ENCODE assay signal across 7 cellular contexts in the genomic region with DNA sequence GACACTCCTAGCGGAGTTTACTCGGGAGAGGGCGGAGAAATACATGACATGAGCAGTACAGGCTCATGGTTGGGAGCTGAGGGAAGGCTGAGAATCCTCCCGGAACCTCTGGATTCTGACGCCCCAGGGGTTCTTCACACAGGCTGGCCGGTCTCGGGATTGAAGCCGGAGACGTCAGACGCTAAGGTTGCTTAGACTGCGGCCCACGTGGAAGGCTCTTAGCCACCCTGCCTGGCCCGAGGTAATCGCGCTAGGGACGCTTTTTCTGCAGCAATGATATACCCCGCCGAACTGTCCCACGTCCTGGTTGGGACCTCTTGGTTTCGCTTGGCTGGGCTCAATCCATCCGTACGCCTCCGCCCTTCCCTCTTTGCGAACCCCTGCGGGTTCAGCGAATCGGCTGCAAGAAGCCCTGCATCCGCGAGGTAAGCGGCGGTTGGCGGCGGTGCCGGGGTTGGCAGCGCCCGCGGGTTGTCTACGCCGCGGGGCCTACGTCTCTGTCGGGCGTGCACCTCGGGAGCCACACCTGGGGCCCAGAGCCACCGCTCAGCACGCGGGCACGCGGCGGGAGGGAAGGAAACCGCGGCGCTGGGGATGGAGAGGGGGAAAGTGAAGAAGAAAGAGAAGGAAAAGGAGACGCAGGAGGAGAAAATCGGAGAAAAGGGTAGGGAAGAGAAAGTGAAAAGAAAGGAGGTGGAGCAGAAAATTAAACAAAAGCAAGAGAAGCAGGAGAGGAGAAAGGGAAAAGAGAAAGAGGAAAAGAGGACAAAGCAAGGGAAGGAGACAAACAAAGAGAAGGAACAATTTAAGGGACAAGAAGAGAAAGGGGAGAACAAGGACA. TPM values are rescaled to one million over a fixed set of nuclear protein-coding genes. Genes with fewer than 3 reads are reported as not detected.
DNase-seq lines count a peak whose midpoint lies in the region; ATAC-seq, FAIRE-seq and TF ChIP-seq lines count a peak whose summit lies in the region.

A gene with protein sequence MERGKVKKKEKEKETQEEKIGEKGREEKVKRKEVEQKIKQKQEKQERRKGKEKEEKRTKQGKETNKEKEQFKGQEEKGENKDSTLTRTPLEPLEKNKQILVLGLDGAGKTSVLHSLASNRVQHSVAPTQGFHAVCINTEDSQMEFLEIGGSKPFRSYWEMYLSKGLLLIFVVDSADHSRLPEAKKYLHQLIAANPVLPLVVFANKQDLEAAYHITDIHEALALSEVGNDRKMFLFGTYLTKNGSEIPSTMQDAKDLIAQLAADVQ (plus strand): TSS at position 523 of the 841 bp plus-strand sequence. CDS start 72 bp downstream, at position 595.

- no peak for FAIRE-seq in HTR-8/SVneo (lab: Jason Lieb, UNC)

- peaks cover 22% of the 10 kb centered on the region for H3K4me1 Mint-ChIP-seq in activated CD4-positive, alpha-beta T cell treated with anti-CD3 and anti-CD28 coated beads for 36 hours
- peaks cover 20% of the 10 kb centered on the region for H3K4me1 Mint-ChIP-seq in chondrocyte (ENCODE audit: low read depth)

- peak within 1 kb of the TSS; percentile 74 for H3K27ac Mint-ChIP-seq in activated CD4-positive, alpha-beta T cell treated with anti-CD3 and anti-CD28 coated beads for 36 hours
- peak within 1 kb of the TSS; percentile 93 for H3K27ac Mint-ChIP-seq in chondrocyte (ENCODE audit: unreplicated experiment)

- intact Hi-C loops in activated CD4-positive, alpha-beta T cell treated with anti-CD3 and anti-CD28 coated beads for 36 hours (cut with DNase I, micrococcal nuclease), result loop anchor here in 1 of 2 experiments (2.0 kb wide), 1 partner anchor 39 kb away; no protein-coding TSS in a partner anchor
- intact Hi-C loops in left lung (cut with DNase I), result no loop called here

- H3K4me3 ChIP-seq in left lung, result peak within 1 kb of the TSS; percentile 44 to 54

- POLR2A ChIA-PET in activated CD4-positive, alpha-beta T cell treated with anti-CD3 and anti-CD28 coated beads for 36 hours (lab: Charles Lee), result no interaction called here

- peaks cover 19% of the 10 kb centered on the region for H3K36me3 Mint-ChIP-seq in activated CD4-positive, alpha-beta T cell treated with anti-CD3 and anti-CD28 coated beads for 36 hours (ENCODE audit: low read depth)
- H3K36me3 Mint-ChIP-seq in chondrocyte (ENCODE audit: low read depth), result peaks cover 11% of the 10 kb centered on the region

- H3K4me3 Mint-ChIP-seq in activated CD4-positive, alpha-beta T cell treated with anti-CD3 and anti-CD28 coated beads for 36 hours, result peak within 1 kb of the TSS; percentile 78
- H3K4me3 Mint-ChIP-seq in chondrocyte (ENCODE audit: unreplicated experiment), result peak within 1 kb of the TSS; percentile 98

- ATAC-seq in GM18909 (IDR thresholded peaks at IDR 0.05; ENCODE audit: poor library complexity, unreplicated experiment) (peak; percentile 73), HG03571 (IDR thresholded peaks at IDR 0.05; ENCODE audit: unreplicated experiment) (peak; percentile 50), left lung (peak; percentile 94)
- ATAC-seq in activated CD4-positive, alpha-beta T cell treated with anti-CD3 and anti-CD28 coated beads for 36 hours, result peak; percentile 91

- peak within 1 kb of the TSS in 1 of 2 donors; percentile 35 for H3K27ac ChIP-seq in left lung

- peak; percentile 75 for DNase-seq in activated CD4-positive, alpha-beta T cell treated with anti-CD3 and anti-CD28 coated beads for 36 hours
- DNase-seq in chondrocyte (ENCODE audit: low spot score), result no peak
- peak; percentile 55 to 91 for DNase-seq in left lung
- peak; percentile 50 to 51 for DNase-seq in stimulated activated CD4-positive, alpha-beta T cell treated with anti-CD3 and anti-CD28 coated beads, Interleukin-1b, Interleukin-23, amount 100 ng/mL, for 4 hours (ENCODE audit: low read depth in 2 of 2)
- DNase-seq in HTR-8/SVneo (ENCODE audit: insufficient read length, low spot score), result no peak

- CTCF ChIA-PET in activated CD4-positive, alpha-beta T cell treated with anti-CD3 and anti-CD28 coated beads for 36 hours (lab: Charles Lee), result interaction anchor here (0.6 kb wide), 1 partner anchor 1544 kb away, joined by 3 read pairs; no protein-coding TSS in a partner anchor

- TF ChIP-seq CTCF in chondrocyte (IDR thresholded peaks at IDR 0.05) (no peak), left lung (IDR thresholded peaks at IDR 0.05) (no peak)

- peaks cover 5 to 16% of the 10 kb centered on the region in 2 donors for H3K4me1 ChIP-seq in left lung

- peaks cover 0 to 20% of the 10 kb centered on the region in 2 donors for H3K27me3 ChIP-seq in left lung

- no peaks in the 10 kb centered on the region for H3K27me3 Mint-ChIP-seq in activated CD4-positive, alpha-beta T cell treated with anti-CD3 and anti-CD28 coated beads for 36 hours
- no peaks in the 10 kb centered on the region for H3K27me3 Mint-ChIP-seq in chondrocyte (ENCODE audit: low read depth)

- H3K9me3 ChIP-seq in left lung, result no peaks in the 10 kb centered on the region

- no peaks in the 10 kb centered on the region for H3K9me3 Mint-ChIP-seq in activated CD4-positive, alpha-beta T cell treated with anti-CD3 and anti-CD28 coated beads for 36 hours (ENCODE audit: low read depth)
- no peaks in the 10 kb centered on the region for H3K9me3 Mint-ChIP-seq in chondrocyte (ENCODE audit: low read depth)

- peaks cover 0 to 31% of the 10 kb centered on the region in 2 donors for H3K36me3 ChIP-seq in left lung

RNA-seq across cellular contexts. Expression of the gene that starts here (rescaled TPM):
- total RNA-seq in activated CD4-positive, alpha-beta T cell treated with anti-CD3 and anti-CD28 coated beads for 36 hours, result under 1 TPM; 0.25 to 0.37 TPM
- 0.26 to 0.57 TPM (median 0.41 TPM) in 3 replicates for total RNA-seq in chondrocyte
- under 1 TPM in 1 of 2 donors, not detected in 1; 0.15 TPM for total RNA-seq in left lung

Comparison
In these comparisons a context has a peak if more than half of its experiments do, and no peak if none do; other contexts are left out.
1. Peak in DNase-seq and ATAC-seq in activated CD4-positive, alpha-beta T cell treated with anti-CD3 and anti-CD28 coated beads for 36 hours; RNA of the gene not detected or under 1 TPM.
2. Peak in DNase-seq, ATAC-seq and H3K4me3 ChIP-seq in left lung; RNA of the gene not detected or under 1 TPM.
3. DNase-seq: peak in stimulated activated CD4-positive, alpha-beta T cell treated with anti-CD3 and anti-CD28 coated beads, Interleukin-1b, Interleukin-23, amount 100 ng/mL, for 4 hours (2 of 2); none in chondrocyte (single experiment) and HTR-8/SVneo (single experiment).
4. Peak in every context shown above with its lines, with median percentiles within 50 percentile points of each other: ATAC-seq.